Comparison of ENCODE assay signal across 1 cellular context in genomic region chr16:89035013-89035697, GRCh38.
TF ChIP-seq lines count a peak whose summit lies in the region.

No MANE protein-coding gene starts in this region.

TF ChIP-seq in HEK293T, 16 proteins besides CTCF, POLR2A, EP300 and RAD21:
- TF ChIP-seq SP1 (IDR thresholded peaks at IDR 0.05) (no peak), ZNF384 (IDR thresholded peaks at IDR 0.05) (no peak), NFRKB (IDR thresholded peaks at IDR 0.05) (no peak), BHLHE40 (IDR thresholded peaks at IDR 0.05; ENCODE audit: borderline replicate concordance) (no peak), FOXA1 (IDR thresholded peaks at IDR 0.05) (no peak), SUZ12 (IDR thresholded peaks at IDR 0.05) (no peak), CTBP1 (IDR thresholded peaks at IDR 0.05; ENCODE audit: borderline replicate concordance) (no peak), FOXK2 (IDR thresholded peaks at IDR 0.05) (no peak), HDGF (IDR thresholded peaks at IDR 0.05; ENCODE audit: borderline replicate concordance) (no peak), FOXM1 (IDR thresholded peaks at IDR 0.05; ENCODE audit: borderline replicate concordance) (no peak), PKNOX1 (IDR thresholded peaks at IDR 0.05) (no peak), L3MBTL2 (conservative IDR thresholded peaks at IDR 0.05) (no peak), TARDBP (IDR thresholded peaks at IDR 0.05) (no peak), ELF4 (IDR thresholded peaks at IDR 0.05) (no peak), ARNT (IDR thresholded peaks at IDR 0.05) (no peak)
